ENCODE assay signal across 8 cellular contexts in the genomic region with DNA sequence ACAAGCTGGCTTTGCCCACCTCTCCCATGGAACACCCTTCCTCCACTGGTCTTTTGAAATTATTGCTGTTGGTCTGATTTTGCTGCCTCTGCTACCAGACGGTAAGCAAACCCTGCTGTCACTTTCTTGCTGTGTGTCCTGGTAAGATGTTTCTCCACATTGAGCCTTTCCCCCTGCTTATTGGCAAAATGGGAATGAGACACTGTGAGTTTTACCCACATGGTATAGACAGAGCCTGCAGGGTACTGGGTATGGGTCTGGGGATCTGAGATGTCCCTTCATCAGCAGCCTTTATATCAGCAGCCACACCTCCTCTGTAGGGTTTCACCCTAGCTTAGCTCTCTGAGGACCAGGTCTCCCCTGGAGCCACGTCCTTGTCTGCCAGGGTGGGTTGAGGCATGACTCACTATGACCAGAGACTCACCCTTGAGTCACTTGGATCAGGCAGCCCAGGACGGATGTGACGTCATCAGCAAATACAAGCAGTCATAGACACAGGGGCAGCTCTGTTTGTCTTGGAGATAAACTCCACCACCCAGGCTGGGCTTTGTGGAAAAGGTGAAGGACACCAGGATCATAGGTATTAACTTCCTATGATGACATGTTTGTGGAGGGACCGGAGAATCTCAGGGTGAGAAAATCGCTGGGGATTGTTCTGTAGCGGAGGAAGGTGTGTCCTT. TPM values are rescaled to one million over a fixed set of nuclear protein-coding genes. Genes with fewer than 3 reads are reported as not detected.
DNase-seq lines count a peak whose midpoint lies in the region; ATAC-seq and TF ChIP-seq lines count a peak whose summit lies in the region.

No MANE protein-coding gene starts in this region.

- H3K4me3 ChIP-seq in ascending aorta (no peak overlapping the region), mucosa of descending colon (no peak overlapping the region)

- no peaks in the 10 kb centered on the region for H3K27me3 ChIP-seq in ascending aorta

- TF ChIP-seq CTCF in CD14-positive monocyte (IDR thresholded peaks at IDR 0.05) (no peak), ascending aorta (IDR thresholded peaks at IDR 0.05) (no peak), mucosa of descending colon (IDR thresholded peaks at IDR 0.05) (no peak)

- DNase-seq in CD14-positive monocyte (ENCODE audit: low spot score): peak; percentile 55
- peak; percentile 89 for DNase-seq in HuH-7.5 (ENCODE audit: low spot score)
- DNase-seq in ascending aorta (ENCODE audit: low spot score in 2 of 2): peak; percentile 24 to 76
- DNase-seq in mucosa of descending colon: peak; percentile 67 to 77 (median 76)
- DNase-seq in NCI-H345 (lab: John Stamatoyannopoulos, UW): no peak

- no peaks in the 10 kb centered on the region for H3K9me3 ChIP-seq in ascending aorta
- no peaks in the 10 kb centered on the region for H3K9me3 ChIP-seq in mucosa of descending colon

- no peak overlapping the region for H3K27ac ChIP-seq in ascending aorta

- intact Hi-C loops in CD14-positive monocyte (cut with micrococcal nuclease) (no loop called here), ascending aorta (cut with DNase I) (no loop called here), mucosa of descending colon (cut with DNase I, micrococcal nuclease) (no loop called here)

- H3K27ac Mint-ChIP-seq in CD14-positive monocyte: peak overlapping the region in 4 of 7 donors; percentile 5 to 74 (median 44)

- peaks cover 5 to 11% (median 11%) of the 10 kb centered on the region in 3 donors for H3K27me3 Mint-ChIP-seq in CD14-positive monocyte (ENCODE audit: low read depth in 3 of 3)

- no peaks in the 10 kb centered on the region for H3K36me3 Mint-ChIP-seq in CD14-positive monocyte

- ATAC-seq in mucosa of descending colon: peak; percentile 87
- ATAC-seq in HG03095 (IDR thresholded peaks at IDR 0.05; ENCODE audit: unreplicated experiment): no peak
- ATAC-seq in GM21447 (IDR thresholded peaks at IDR 0.05; ENCODE audit: unreplicated experiment): no peak
- no peak for ATAC-seq in HG02938 (IDR thresholded peaks at IDR 0.05; ENCODE audit: unreplicated experiment)

- no peaks in the 10 kb centered on the region for H3K36me3 ChIP-seq in ascending aorta
- H3K36me3 ChIP-seq in mucosa of descending colon (ENCODE audit: low read depth): no peaks in the 10 kb centered on the region

- H3K4me1 Mint-ChIP-seq in CD14-positive monocyte: peaks cover 13% of the 10 kb centered on the region

- H3K4me1 ChIP-seq in ascending aorta: peaks cover 0 to 3% of the 10 kb centered on the region in 2 donors
- H3K4me1 ChIP-seq in mucosa of descending colon (ENCODE audit: low read depth): peaks cover 5% of the 10 kb centered on the region

- peaks cover 0 to 7% (median 0%) of the 10 kb centered on the region in 7 donors for H3K9me3 Mint-ChIP-seq in CD14-positive monocyte

- no peak overlapping the region for H3K4me3 Mint-ChIP-seq in CD14-positive monocyte

RNA-seq across cellular contexts. Expression of gene BAIAP2L1, which starts 17.9 kb away (rescaled TPM):
- polyA plus RNA-seq in CD14-positive monocyte: under 1 TPM; 0.17 to 0.52 TPM
- total RNA-seq in ascending aorta (2.8 TPM), mucosa of descending colon (10 to 100 TPM; 39.9 to 78.0 (median 65.4) TPM)

Comparison
In these comparisons a context has a peak if more than half of its experiments do, and no peak if none do; other contexts are left out.
1. RNA of gene BAIAP2L1, which starts 17.9 kb away (total RNA-seq): 39.9 to 78.0 TPM in mucosa of descending colon; 2.8 TPM in ascending aorta (single experiment); every median in the first group is over 10 times any median in the second.